Comparison of ENCODE assay signal across 10 cellular contexts in genomic region chrX:49761481-49761880, GRCh38.
DNase-seq lines count a peak whose midpoint lies in the region; ATAC-seq and TF ChIP-seq lines count a peak whose summit lies in the region.
"Had no signal": no experiment of that assay in that cellular context is flagged by ENCODE, and none has a peak within 500 bp of the region (broad histone marks: within the 10 kb centered on the region; RNA-seq: fewer than 3 reads in every experiment).

No MANE protein-coding gene starts in this region.

- H3K36me3 Mint-ChIP-seq in stimulated activated memory B cell treated with anti-CD40 and anti-IgM and Interleukin-4, amounts not matched to agents 10 μg/mL and 1 μg/mL and 100 μg/mL, for 72 hours: no peaks in the 10 kb centered on the region

- peaks cover 10% of the 10 kb centered on the region for H3K27me3 Mint-ChIP-seq in stimulated activated memory B cell treated with anti-CD40 and anti-IgM and Interleukin-4, amounts not matched to agents 10 μg/mL and 1 μg/mL and 100 μg/mL, for 72 hours

- H3K4me1 Mint-ChIP-seq in stimulated activated memory B cell treated with anti-CD40 and anti-IgM and Interleukin-4, amounts not matched to agents 10 μg/mL and 1 μg/mL and 100 μg/mL, for 72 hours: peaks cover 10% of the 10 kb centered on the region

- no peak overlapping the region for H3K27ac Mint-ChIP-seq in stimulated activated memory B cell treated with anti-CD40 and anti-IgM and Interleukin-4, amounts not matched to agents 10 μg/mL and 1 μg/mL and 100 μg/mL, for 72 hours
- H3K27ac Mint-ChIP-seq: T-helper 1 cell treated with Interleukin-12 subunit alpha and Interleukin-12 subunit beta and Interleukin-4 antibody, amounts not matched to agents 30 μg/mL and 1 μg/mL, for 36 hours had no signal

- no peaks in the 10 kb centered on the region for H3K9me3 Mint-ChIP-seq in stimulated activated memory B cell treated with anti-CD40 and anti-IgM and Interleukin-4, amounts not matched to agents 10 μg/mL and 1 μg/mL and 100 μg/mL, for 72 hours
- H3K9me3 Mint-ChIP-seq: T-helper 1 cell treated with Interleukin-12 subunit alpha and Interleukin-12 subunit beta and Interleukin-4 antibody, amounts not matched to agents 30 μg/mL and 1 μg/mL, for 36 hours had no signal

- DNase-seq in DMS 273 (lab: John Stamatoyannopoulos, UW; ENCODE audit: unreplicated experiment): peak; percentile 46
- DNase-seq in DMS 273 treated with DMSO at 0.1 percent for 48 hours (lab: John Stamatoyannopoulos, UW): no peak
- DNase-seq in amniotic epithelial cell (ENCODE audit: low read depth): peak; percentile 6
- DNase-seq in midbrain (lab: John Stamatoyannopoulos, UW): peak; percentile 0
- DNase-seq in stimulated activated CD4-positive, alpha-beta T cell treated with anti-CD3 and anti-CD28 coated beads, Interleukin-2, amount 100 ng/mL, for 48 hours: no peak

- TF ChIP-seq EP300 in Ishikawa (IDR thresholded peaks at IDR 0.05; ENCODE audit: borderline replicate concordance): no peak

- H3K4me3 Mint-ChIP-seq in stimulated activated memory B cell treated with anti-CD40 and anti-IgM and Interleukin-4, amounts not matched to agents 10 μg/mL and 1 μg/mL and 100 μg/mL, for 72 hours: no peak overlapping the region
- H3K4me3 Mint-ChIP-seq: T-helper 1 cell treated with Interleukin-12 subunit alpha and Interleukin-12 subunit beta and Interleukin-4 antibody, amounts not matched to agents 30 μg/mL and 1 μg/mL, for 36 hours had no signal

- peak; percentile 28; the same call in 1 of the 2 replicates for TF ChIP-seq RAD21 in Ishikawa (IDR thresholded peaks at IDR 0.05; ENCODE audit: low read depth)

- no peak for ATAC-seq in HG03439 (IDR thresholded peaks at IDR 0.05; ENCODE audit: unreplicated experiment)
- ATAC-seq in stimulated activated memory B cell treated with anti-CD40 and anti-IgM and Interleukin-4, amounts not matched to agents 10 μg/mL and 1 μg/mL and 100 μg/mL, for 72 hours: no peak
- ATAC-seq: mucosa of descending colon had no signal

TF ChIP-seq in Ishikawa, 13 proteins besides CTCF, POLR2A, EP300 and RAD21:
- TF ChIP-seq YY1 (IDR thresholded peaks at IDR 0.05; ENCODE audit: low read depth): no peak
- no peak for TF ChIP-seq CREB1 (IDR thresholded peaks at IDR 0.05; ENCODE audit: low read depth)
- no peak for TF ChIP-seq ZBTB7A (IDR thresholded peaks at IDR 0.05; ENCODE audit: low read depth)
- no peak for TF ChIP-seq FOXM1 (IDR thresholded peaks at IDR 0.05; ENCODE audit: borderline replicate concordance, low read depth)
- no peak for TF ChIP-seq TAF1 (IDR thresholded peaks at IDR 0.05; ENCODE audit: low read depth)
- no peak for TF ChIP-seq NFIC (IDR thresholded peaks at IDR 0.05)
- TF ChIP-seq TEAD4 (IDR thresholded peaks at IDR 0.05): no peak
- no peak for TF ChIP-seq USF1 (IDR thresholded peaks at IDR 0.05)
- TF ChIP-seq, protein P1, sequence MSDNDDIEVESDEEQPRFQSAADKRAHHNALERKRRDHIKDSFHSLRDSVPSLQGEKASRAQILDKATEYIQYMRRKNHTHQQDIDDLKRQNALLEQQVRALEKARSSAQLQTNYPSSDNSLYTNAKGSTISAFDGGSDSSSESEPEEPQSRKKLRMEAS (IDR thresholded peaks at IDR 0.05): no peak
- TF ChIP-seq EGR1 (IDR thresholded peaks at IDR 0.05): no peak
- no peak for TF ChIP-seq REST (IDR thresholded peaks at IDR 0.05; ENCODE audit: low read depth)
- no peak for TF ChIP-seq TCF12 (IDR thresholded peaks at IDR 0.05; ENCODE audit: low read depth)
- no peak for TF ChIP-seq CEBPB (IDR thresholded peaks at IDR 0.05)

Comparison
In these comparisons a context has a peak if more than half of its experiments do, and no peak if none do; other contexts are left out.
1. DNase-seq: peak in DMS 273 (single experiment), amniotic epithelial cell (single experiment) and midbrain (single experiment); none in DMS 273 treated with DMSO at 0.1 percent for 48 hours (single experiment) and stimulated activated CD4-positive, alpha-beta T cell treated with anti-CD3 and anti-CD28 coated beads, Interleukin-2, amount 100 ng/mL, for 48 hours (0 of 2).